In the genomic region with DNA sequence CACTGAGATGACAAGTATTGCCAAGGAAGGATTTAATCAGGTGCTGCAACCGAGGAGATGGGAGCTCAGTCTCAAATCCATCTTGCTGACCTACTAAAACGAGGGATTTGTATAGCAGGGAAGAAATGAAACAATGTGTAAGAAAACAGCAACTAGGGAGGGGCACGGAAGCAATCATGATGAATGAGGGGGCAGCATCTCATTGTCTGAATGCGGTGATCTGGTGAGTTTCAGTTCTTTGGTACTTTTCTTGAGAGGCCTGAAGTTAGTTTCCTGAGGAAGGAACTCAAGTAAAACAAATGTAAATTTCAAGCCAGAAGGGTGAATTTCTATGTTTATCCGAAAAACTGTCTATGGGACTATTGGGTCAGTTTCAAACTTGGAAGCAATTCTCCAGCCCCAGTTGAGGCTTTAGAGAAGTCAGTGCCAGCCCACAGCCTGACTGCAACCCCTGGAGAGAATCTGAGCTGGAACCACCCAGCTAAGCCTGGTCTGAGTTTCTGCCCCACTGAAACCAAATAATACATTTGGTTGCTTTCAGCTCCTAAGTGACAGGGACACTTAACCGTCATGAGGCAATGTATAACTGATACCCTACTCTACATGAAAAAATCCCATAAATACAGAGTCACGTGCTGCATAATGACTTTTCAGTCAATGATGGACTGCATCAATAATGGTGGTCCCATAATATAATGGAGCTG, we compare ENCODE assay signal across 13 cellular contexts. TPM values are rescaled to one million over a fixed set of nuclear protein-coding genes. Genes with fewer than 3 reads are reported as not detected.
DNase-seq lines count a peak whose midpoint lies in the region; ATAC-seq and TF ChIP-seq lines count a peak whose summit lies in the region.
"Had no signal": no experiment of that assay in that cellular context is flagged by ENCODE, and none has a peak within 500 bp of the region (broad histone marks: within the 10 kb centered on the region; RNA-seq: fewer than 3 reads in every experiment).

No MANE protein-coding gene starts in this region.

- DNase-seq in fibroblast of peridontal ligament (ENCODE audit: extremely low read depth) (peak; percentile 79), NCI-H524 (lab: John Stamatoyannopoulos, UW) (no peak), right atrium auricular region (ENCODE audit: low spot score) (no peak), pons (ENCODE audit: low spot score) (no peak)
- no peak for DNase-seq in activated CD8-positive, alpha-beta memory T cell treated with anti-CD3 and anti-CD28 coated beads, Interleukin-2, amount 50 U/mL, for 4 hours
- DNase-seq: activated gamma-delta T cell, cerebellar nuclear complex, Right ventricle myocardium superior had no signal

- no peak overlapping the region for H3K4me3 ChIP-seq in right atrium auricular region
- H3K4me3 ChIP-seq: esophagus muscularis mucosa had no signal

- H3K9me3 ChIP-seq in right atrium auricular region: no peaks in the 10 kb centered on the region
- H3K9me3 ChIP-seq: esophagus muscularis mucosa had no signal

- H3K4me1 ChIP-seq in right atrium auricular region: peaks cover 0 to 5% of the 10 kb centered on the region in 2 donors

- no peaks in the 10 kb centered on the region for H3K27me3 ChIP-seq in right atrium auricular region
- H3K27me3 ChIP-seq: esophagus muscularis mucosa had no signal

- ATAC-seq in GM18858 (IDR thresholded peaks at IDR 0.05; ENCODE audit: unreplicated experiment): peak; percentile 76
- peak; percentile 71 for ATAC-seq in GM21528 (IDR thresholded peaks at IDR 0.05; ENCODE audit: low FRiP score, unreplicated experiment)
- ATAC-seq in HG03135 (IDR thresholded peaks at IDR 0.05; ENCODE audit: unreplicated experiment): peak; percentile 80
- ATAC-seq: sciatic nerve had no signal

- no peaks in the 10 kb centered on the region for H3K36me3 ChIP-seq in right atrium auricular region
- H3K36me3 ChIP-seq: esophagus muscularis mucosa had no signal

- TF ChIP-seq CTCF in right atrium auricular region (IDR thresholded peaks at IDR 0.05): no peak

- H3K27ac ChIP-seq in right atrium auricular region: no peak overlapping the region
- H3K27ac ChIP-seq: esophagus muscularis mucosa had no signal

RNA-seq across cellular contexts. Expression of a gene that starts 45.8 kb away (rescaled TPM):
- total RNA-seq in right atrium auricular region: 10 to 100 TPM; 39.7 to 44.4 TPM
